19 cellular contexts compared by ENCODE assay signal in genomic region chr2:15700131-15700530, GRCh38.
"Had no signal": no experiment of that assay in that cellular context is flagged by ENCODE, and none has a peak within 500 bp of the region (broad histone marks: within the 10 kb centered on the region; RNA-seq: fewer than 3 reads in every experiment).

No MANE protein-coding gene starts in this region.

- DNase-seq: colonic mucosa; cortex of kidney; dermis blood vessel endothelial cell; dorsolateral prefrontal cortex; effector CD4-positive, alpha-beta T cell; effector CD8-positive, alpha-beta T cell; effector memory CD4-positive, alpha-beta T cell; effector memory CD8-positive, alpha-beta T cell; endodermal cell; erythroblast; esophagus squamous epithelium; foreskin fibroblast; foreskin keratinocyte; foreskin melanocyte; gastrocnemius medialis; glutamatergic neuron; head of caudate nucleus; heart left ventricle; heart right ventricle had no signal
